11 cellular contexts compared by ENCODE assay signal in genomic region chr13:97254809-97255208, GRCh38. TPM values are rescaled to one million over a fixed set of nuclear protein-coding genes. Genes with fewer than 3 reads are reported as not detected.
DNase-seq lines count a peak whose midpoint lies in the region; ATAC-seq, FAIRE-seq and TF ChIP-seq lines count a peak whose summit lies in the region.
"Had no signal": no experiment of that assay in that cellular context is flagged by ENCODE, and none has a peak within 500 bp of the region (broad histone marks: within the 10 kb centered on the region; RNA-seq: fewer than 3 reads in every experiment).

No MANE protein-coding gene starts in this region.

- no peaks in the 10 kb centered on the region for H3K27me3 ChIP-seq in PC-9 (ENCODE audit: insufficient read depth, low read depth)
- H3K27me3 ChIP-seq: upper lobe of right lung had no signal

- peaks cover 30% of the 10 kb centered on the region for H3K36me3 Mint-ChIP-seq in nephron progenitor cell (ENCODE audit: low read depth)
- peaks cover 6% of the 10 kb centered on the region for H3K36me3 Mint-ChIP-seq in activated CD8-positive, alpha-beta memory T cell treated with anti-CD3 and anti-CD28 coated beads, Interleukin-2, amount 10 ng/mL, durations not matched to agents 7 days and 5 days

- POLR2A ChIA-PET in PC-9 (lab: Charles Lee; ENCODE audit: unreplicated experiment): no interaction called here

- intact Hi-C loops in PC-9 (cut with micrococcal nuclease; ENCODE audit: unreplicated experiment): loop anchor here (5.0 to 10.0 kb wide), 2 partner anchors 113 to 220 kb away; no protein-coding TSS in a partner anchor

- peak; percentile 86 for ATAC-seq in esophagus mucosa
- no peak for ATAC-seq in activated CD8-positive, alpha-beta memory T cell treated with anti-CD3 and anti-CD28 coated beads, Interleukin-2, amount 10 ng/mL, durations not matched to agents 7 days and 5 days
- ATAC-seq: upper lobe of right lung had no signal

- no peaks in the 10 kb centered on the region for H3K27me3 Mint-ChIP-seq in nephron progenitor cell (ENCODE audit: low read depth, poor library complexity)
- H3K27me3 Mint-ChIP-seq in activated CD8-positive, alpha-beta memory T cell treated with anti-CD3 and anti-CD28 coated beads, Interleukin-2, amount 10 ng/mL, durations not matched to agents 7 days and 5 days: no peaks in the 10 kb centered on the region

- no peaks in the 10 kb centered on the region for H3K9me2 ChIP-seq in PC-9 (ENCODE audit: insufficient read depth)

- H3K4me2 ChIP-seq in PC-9: peak overlapping the region; percentile 73

- no peak overlapping the region for H3K27ac Mint-ChIP-seq in nephron progenitor cell
- H3K27ac Mint-ChIP-seq in activated CD8-positive, alpha-beta memory T cell treated with anti-CD3 and anti-CD28 coated beads, Interleukin-2, amount 10 ng/mL, durations not matched to agents 7 days and 5 days: no peak overlapping the region

- peak; percentile 8 for FAIRE-seq in GM19239 (lab: Jason Lieb, UNC)

- TF ChIP-seq CTCF in PC-9 (conservative IDR thresholded peaks at IDR 0.05) (no peak), nephron progenitor cell (IDR thresholded peaks at IDR 0.05) (no peak)

- no peak overlapping the region for H2AFZ ChIP-seq in PC-9

- H3K9me3 ChIP-seq in PC-9 (ENCODE audit: insufficient read depth, low read depth): no peaks in the 10 kb centered on the region
- H3K9me3 ChIP-seq: upper lobe of right lung had no signal

- peak overlapping the region; percentile 27; the same call in 1 of the 2 replicates for H3K4me3 ChIP-seq in PC-9
- H3K4me3 ChIP-seq: upper lobe of right lung had no signal

- CTCF ChIA-PET in PC-9 (lab: Charles Lee): interaction anchor here (1.9 kb wide), 1 partner anchor 145 kb away, joined by 6 read pairs; no protein-coding TSS in a partner anchor
- CTCF ChIA-PET in activated CD8-positive, alpha-beta memory T cell treated with anti-CD3 and anti-CD28 coated beads, Interleukin-2, amount 10 ng/mL, durations not matched to agents 7 days and 5 days (lab: Charles Lee): interaction anchor here (1.1 to 1.3 kb wide), 2 partner anchors 28 to 30 kb away, joined by 3 read pairs; no protein-coding TSS in a partner anchor

- no peaks in the 10 kb centered on the region for H4K20me1 ChIP-seq in PC-9 (ENCODE audit: insufficient read depth)

- peaks cover 27% of the 10 kb centered on the region for H3K36me3 ChIP-seq in PC-9 (ENCODE audit: low read depth)
- H3K36me3 ChIP-seq: upper lobe of right lung had no signal

- peaks cover 75% of the 10 kb centered on the region for H3K4me1 ChIP-seq in PC-9 (replicated peaks; ENCODE audit: insufficient read depth)

- H3K4me3 Mint-ChIP-seq in nephron progenitor cell: no peak overlapping the region
- H3K4me3 Mint-ChIP-seq in activated CD8-positive, alpha-beta memory T cell treated with anti-CD3 and anti-CD28 coated beads, Interleukin-2, amount 10 ng/mL, durations not matched to agents 7 days and 5 days: no peak overlapping the region

- DNase-seq in GM19239 (ENCODE audit: insufficient read length, low spot score): no peak
- peak; percentile 42 to 90 for DNase-seq in PC-9
- DNase-seq in renal cortical epithelial cell (ENCODE audit: low read depth): peak; percentile 96
- no peak for DNase-seq in nephron progenitor cell
- no peak for DNase-seq in activated CD8-positive, alpha-beta memory T cell treated with anti-CD3 and anti-CD28 coated beads, Interleukin-2, amount 10 ng/mL, durations not matched to agents 7 days and 5 days
- no peak for DNase-seq in activated CD4-positive, alpha-beta T cell treated with anti-CD3 and anti-CD28 coated beads for 1 hour
- DNase-seq in stimulated activated naive CD4-positive, alpha-beta T cell treated with Interleukin-2 at 50 U/mL for 16 hours (lab: John Stamatoyannopoulos, UW): no peak
- DNase-seq: DMS79 treated with DMSO at 0.1 percent for 48 hours; effector CD4-positive, alpha-beta T cell; upper lobe of right lung had no signal

- H3K4me1 Mint-ChIP-seq in nephron progenitor cell: peaks cover 49% of the 10 kb centered on the region
- peaks cover 58% of the 10 kb centered on the region for H3K4me1 Mint-ChIP-seq in activated CD8-positive, alpha-beta memory T cell treated with anti-CD3 and anti-CD28 coated beads, Interleukin-2, amount 10 ng/mL, durations not matched to agents 7 days and 5 days

- no TSS peak for BruUV-seq in PC-9 (replicated peaks; lab: Mats Ljungman, UMichigan)

- H3K9me3 Mint-ChIP-seq in nephron progenitor cell: peaks cover 4% of the 10 kb centered on the region
- H3K9me3 Mint-ChIP-seq in activated CD8-positive, alpha-beta memory T cell treated with anti-CD3 and anti-CD28 coated beads, Interleukin-2, amount 10 ng/mL, durations not matched to agents 7 days and 5 days (ENCODE audit: low read depth): no peaks in the 10 kb centered on the region

- H3F3A ChIP-seq in PC-9 (ENCODE audit: insufficient read depth, low read depth): peaks cover 74% of the 10 kb centered on the region

- H3K79me2 ChIP-seq in PC-9 (ENCODE audit: low read depth): peaks cover 88% of the 10 kb centered on the region

- H3K27ac ChIP-seq in PC-9: peak overlapping the region; percentile 98
- H3K27ac ChIP-seq: upper lobe of right lung had no signal

RNA-seq across cellular contexts. Expression of gene MBNL2, which starts 32.7 kb away (rescaled TPM):
- total RNA-seq in PC-9 (2021): 57.7 and 91.3 TPM in 2 replicates
- 28.1 TPM for total RNA-seq in esophagus mucosa
- total RNA-seq in renal cortical epithelial cell: 36.5 and 124 TPM in 2 replicates
- total RNA-seq in activated CD8-positive, alpha-beta memory T cell treated with anti-CD3 and anti-CD28 coated beads, Interleukin-2, amount 10 ng/mL, durations not matched to agents 7 days and 5 days: 10 to 100 TPM in 1 of 2 experiments, 1 to 10 TPM in 1; 9.7 to 13.4 TPM

Comparison
In these comparisons a context has a peak if more than half of its experiments do, and no peak if none do; other contexts are left out.
1. DNase-seq: peak in PC-9 (2 of 2) and renal cortical epithelial cell (single experiment); none in GM19239 (single experiment), nephron progenitor cell (single experiment), activated CD8-positive, alpha-beta memory T cell treated with anti-CD3 and anti-CD28 coated beads, Interleukin-2, amount 10 ng/mL, durations not matched to agents 7 days and 5 days (single experiment), activated CD4-positive, alpha-beta T cell treated with anti-CD3 and anti-CD28 coated beads for 1 hour (single experiment) and stimulated activated naive CD4-positive, alpha-beta T cell treated with Interleukin-2 at 50 U/mL for 16 hours (single experiment).